8 cellular contexts compared by ENCODE assay signal in genomic region chr2:161077367-161078210, GRCh38.
DNase-seq lines count a peak whose midpoint lies in the region; ATAC-seq and TF ChIP-seq lines count a peak whose summit lies in the region.

No MANE protein-coding gene starts in this region.

- no peaks in the 10 kb centered on the region for H3K9me3 Mint-ChIP-seq in activated CD4-positive, alpha-beta memory T cell treated with anti-CD3 and anti-CD28 coated beads for 36 hours

- H3K4me2 ChIP-seq in BLaER1 treated with 17β-estradiol and CSF1 and Interleukin-3, amounts not matched to agents 10 nM and 100 nM, result peak overlapping the region; percentile 41 to 80 (median 61)
- H3K4me2 ChIP-seq in fibroblast of lung (ENCODE audit: extremely low read depth, insufficient read depth, low read length), result no peak overlapping the region

- no peaks in the 10 kb centered on the region for H3K36me3 Mint-ChIP-seq in activated CD4-positive, alpha-beta memory T cell treated with anti-CD3 and anti-CD28 coated beads for 36 hours

- intact Hi-C loops in activated CD4-positive, alpha-beta memory T cell treated with anti-CD3 and anti-CD28 coated beads for 36 hours (cut with micrococcal nuclease), result loop anchor here (1.0 to 5.0 kb wide), 19 partner anchors 13 to 1240 kb away; partner anchors contain the start of genes IFIH1, PSMD14, RBMS1 and TANK

- ATAC-seq in GM21381 (IDR thresholded peaks at IDR 0.05; ENCODE audit: unreplicated experiment), result peak; percentile 86

- no peak for TF ChIP-seq CTCF in fibroblast of lung (conservative IDR thresholded peaks at IDR 0.05 in 1 of 2, IDR thresholded peaks at IDR 0.05 in 1 of 2; ENCODE audit: low read depth in 1 of 2, low read length in 2 of 2)

- H3K79me2 ChIP-seq in fibroblast of lung (ENCODE audit: control insufficient read depth, insufficient read depth, low read length), result no peaks in the 10 kb centered on the region

- peaks cover 42% of the 10 kb centered on the region for H3K4me1 Mint-ChIP-seq in activated CD4-positive, alpha-beta memory T cell treated with anti-CD3 and anti-CD28 coated beads for 36 hours (ENCODE audit: low read depth)

- H3K4me3 ChIP-seq in BLaER1 treated with 17β-estradiol and CSF1 and Interleukin-3, amounts not matched to agents 10 nM and 100 nM, result no peak overlapping the region
- H3K4me3 ChIP-seq in fibroblast of lung (replicated peaks in 1 of 4; ENCODE audit: control extremely low read depth in 1 of 4, insufficient read depth in 1 of 4, low read depth in 3 of 4, low read length in 4 of 4), result no peak overlapping the region

- H3K27me3 Mint-ChIP-seq in activated CD4-positive, alpha-beta memory T cell treated with anti-CD3 and anti-CD28 coated beads for 36 hours, result no peaks in the 10 kb centered on the region

- H3K4me3 Mint-ChIP-seq in activated CD4-positive, alpha-beta memory T cell treated with anti-CD3 and anti-CD28 coated beads for 36 hours, result peak overlapping the region; percentile 6

- H3K27ac ChIP-seq in BLaER1 treated with 17β-estradiol and CSF1 and Interleukin-3, amounts not matched to agents 10 nM and 100 nM, result peak overlapping the region; percentile 19 to 91 (median 62); a peak in 21 of 22 replicates
- H3K27ac ChIP-seq in fibroblast of lung (ENCODE audit: insufficient read depth, low read length), result no peak overlapping the region

- H3K9me3 ChIP-seq in BLaER1 treated with 17β-estradiol and CSF1 and Interleukin-3, amounts not matched to agents 10 nM and 100 nM (replicated peaks in 1 of 11), result no peaks in the 10 kb centered on the region
- H3K9me3 ChIP-seq in fibroblast of lung (ENCODE audit: control insufficient read depth, insufficient read depth, low read depth, low read length), result no peaks in the 10 kb centered on the region

- no peak overlapping the region for H2AFZ ChIP-seq in fibroblast of lung (ENCODE audit: low read length)

- H3K27ac Mint-ChIP-seq in activated CD4-positive, alpha-beta memory T cell treated with anti-CD3 and anti-CD28 coated beads for 36 hours, result peak overlapping the region; percentile 85

- peak; percentile 64 for DNase-seq in HT1080 (ENCODE audit: low read depth)
- peak; percentile 84 for DNase-seq in activated CD4-positive, alpha-beta memory T cell treated with anti-CD3 and anti-CD28 coated beads for 36 hours
- DNase-seq in fibroblast of lung (ENCODE audit: low read depth in 2 of 2), result peak; percentile 65 to 76
- DNase-seq in stimulated activated CD4-positive, alpha-beta T cell treated with anti-CD3 and anti-CD28 coated beads, Interleukin-2, amount 100 ng/mL, for 4 hours (ENCODE audit: low read depth), result peak; percentile 47
- DNase-seq in NCI-H446 (lab: John Stamatoyannopoulos, UW), result no peak
- no peak for DNase-seq in NCI-H524 treated with DMSO at 0.1 percent for 48 hours (lab: John Stamatoyannopoulos, UW)

- peaks cover 18 to 33% (median 21%) of the 10 kb centered on the region in 10 experiments for H3K4me1 ChIP-seq in BLaER1 treated with 17β-estradiol and CSF1 and Interleukin-3, amounts not matched to agents 10 nM and 100 nM
- peaks cover 2% of the 10 kb centered on the region for H3K4me1 ChIP-seq in fibroblast of lung (ENCODE audit: control insufficient read depth, extremely low read depth, insufficient read depth, low read length)

- no peaks in the 10 kb centered on the region for H3K27me3 ChIP-seq in BLaER1 treated with 17β-estradiol and CSF1 and Interleukin-3, amounts not matched to agents 10 nM and 100 nM
- H3K27me3 ChIP-seq in fibroblast of lung (ENCODE audit: control insufficient read depth, insufficient read depth, low read length), result no peaks in the 10 kb centered on the region

- peak overlapping the region in 6 of 11 experiments; percentile 3 to 79 (median 54); a peak in 9 of 22 replicates for H3K9ac ChIP-seq in BLaER1 treated with 17β-estradiol and CSF1 and Interleukin-3, amounts not matched to agents 10 nM and 100 nM
- no peak overlapping the region for H3K9ac ChIP-seq in fibroblast of lung (ENCODE audit: insufficient read depth, low read length)

- H3K36me3 ChIP-seq in BLaER1 treated with 17β-estradiol and CSF1 and Interleukin-3, amounts not matched to agents 10 nM and 100 nM, result no peaks in the 10 kb centered on the region
- no peaks in the 10 kb centered on the region for H3K36me3 ChIP-seq in fibroblast of lung (ENCODE audit: control insufficient read depth, insufficient read depth, low read length)

- CTCF ChIA-PET in activated CD4-positive, alpha-beta memory T cell treated with anti-CD3 and anti-CD28 coated beads for 36 hours (lab: Charles Lee), result interaction anchor here (0.8 to 4.6 kb wide), 4 partner anchors 12 to 139 kb away, joined by 3 to 48 read pairs (median 6); no protein-coding TSS in a partner anchor

- POLR2A ChIA-PET in activated CD4-positive, alpha-beta memory T cell treated with anti-CD3 and anti-CD28 coated beads for 36 hours (lab: Charles Lee), result interaction anchor here (0.8 to 1.6 kb wide), 6 partner anchors 13 to 62 kb away, joined by 3 to 6 read pairs (median 3); no protein-coding TSS in a partner anchor

- no peaks in the 10 kb centered on the region for H4K20me1 ChIP-seq in BLaER1 treated with 17β-estradiol and CSF1 and Interleukin-3, amounts not matched to agents 10 nM and 100 nM
- H4K20me1 ChIP-seq in fibroblast of lung (ENCODE audit: control insufficient read depth, extremely low read depth, insufficient read depth, low read length), result no peaks in the 10 kb centered on the region

Comparison
In these comparisons a context has a peak if more than half of its experiments do, and no peak if none do; other contexts are left out.
1. DNase-seq: peak in HT1080 (single experiment), activated CD4-positive, alpha-beta memory T cell treated with anti-CD3 and anti-CD28 coated beads for 36 hours (single experiment), fibroblast of lung (2 of 2) and stimulated activated CD4-positive, alpha-beta T cell treated with anti-CD3 and anti-CD28 coated beads, Interleukin-2, amount 100 ng/mL, for 4 hours (single experiment); none in NCI-H446 (0 of 2) and NCI-H524 treated with DMSO at 0.1 percent for 48 hours (single experiment).